In genomic region chr12:132513458-132514135, GRCh38 we compare ENCODE assay signal across 19 cellular contexts.
"Had no signal": no experiment of that assay in that cellular context is flagged by ENCODE, and none has a peak within 500 bp of the region (broad histone marks: within the 10 kb centered on the region; RNA-seq: fewer than 3 reads in every experiment).

No MANE protein-coding gene starts in this region.

- H3K27me3 ChIP-seq: gastroesophageal sphincter, hepatocyte, neutrophil, right lobe of liver had no signal

- H3K4me3 ChIP-seq: gastroesophageal sphincter, hepatocyte, lower lobe of right lung, prostate gland, right lobe of liver, thoracic aorta had no signal

- H3K27ac Mint-ChIP-seq: activated CD4-positive, alpha-beta memory T cell treated with anti-CD3 and anti-CD28 coated beads, Interleukin-2, amount 10 ng/mL, durations not matched to agents 7 days and 5 days; activated naive CD8-positive, alpha-beta T cell; T-cell had no signal

- H3K4me1 ChIP-seq: prostate gland had no signal

- H3K9me3 ChIP-seq: lower lobe of right lung, neutrophil, prostate gland, right lobe of liver had no signal

- H3K27me3 Mint-ChIP-seq: activated CD4-positive, alpha-beta memory T cell treated with anti-CD3 and anti-CD28 coated beads, Interleukin-2, amount 10 ng/mL, durations not matched to agents 7 days and 5 days; activated naive CD8-positive, alpha-beta T cell; naive B cell; T-cell had no signal

- H3K4me3 Mint-ChIP-seq: activated CD4-positive, alpha-beta memory T cell treated with anti-CD3 and anti-CD28 coated beads, Interleukin-2, amount 10 ng/mL, durations not matched to agents 7 days and 5 days; activated naive CD8-positive, alpha-beta T cell; T-cell had no signal

- H3K27ac ChIP-seq: epithelial cell of prostate, hepatocyte, lower lobe of right lung, neutrophil, prostate gland, right lobe of liver, thoracic aorta had no signal

- DNase-seq: activated CD4-positive, alpha-beta memory T cell treated with anti-CD3 and anti-CD28 coated beads, Interleukin-2, amount 10 ng/mL, durations not matched to agents 7 days and 5 days; activated gamma-delta T cell; activated T-cell treated with anti-CD3 and anti-CD28 coated beads, Interleukin-2, amount 50 U/mL, for 48 hours; effector CD8-positive, alpha-beta T cell; kidney; lower lobe of right lung; naive B cell; stimulated activated CD4-positive, alpha-beta T cell treated with anti-CD3 and anti-CD28 coated beads, Interleukin-2, amount 100 ng/mL, for 24 hours; stimulated activated naive CD8-positive, alpha-beta T cell treated with anti-CD3 and anti-CD28 coated beads, Interleukin-15, Interleukin-2, amounts not matched to agents 100 U/mL and 50 U/mL, for 24 hours; T-cell; T1000 had no signal

- H3K36me3 ChIP-seq: prostate gland, thoracic aorta had no signal

- H3K4me2 ChIP-seq: hepatocyte had no signal
